Comparison of ENCODE assay signal across 9 cellular contexts in genomic region chr1:197619008-197619640, GRCh38.
DNase-seq lines count a peak whose midpoint lies in the region; ATAC-seq and TF ChIP-seq lines count a peak whose summit lies in the region.
"Had no signal": no experiment of that assay in that cellular context is flagged by ENCODE, and none has a peak within 500 bp of the region (broad histone marks: within the 10 kb centered on the region; RNA-seq: fewer than 3 reads in every experiment).

No MANE protein-coding gene starts in this region.

- peak; percentile 6 for DNase-seq in GM04504 (ENCODE audit: low read depth)
- DNase-seq in NCI-H524 (lab: John Stamatoyannopoulos, UW) = peak; percentile 15 to 79
- DNase-seq in dermis blood vessel endothelial cell = peak; percentile 35
- no peak for DNase-seq in activated CD4-positive, alpha-beta T cell treated with anti-CD3 and anti-CD28 coated beads for 1 hour
- no peak for DNase-seq in middle frontal gyrus (ENCODE audit: extremely low spot score, low spot score)

- no peaks in the 10 kb centered on the region for H3K27me3 ChIP-seq in parathyroid adenoma (ENCODE audit: control insufficient read depth, insufficient read depth, low read length)
- H3K27me3 ChIP-seq: neutrophil had no signal

- no peak overlapping the region for H3K4me2 ChIP-seq in parathyroid adenoma (ENCODE audit: low read length)

- no peak overlapping the region for H2AFZ ChIP-seq in parathyroid adenoma

- no peak overlapping the region for H3K4me3 ChIP-seq in parathyroid adenoma (ENCODE audit: low read depth, low read length)

- peak; percentile 5 for TF ChIP-seq CTCF in parathyroid adenoma (IDR thresholded peaks at IDR 0.05)

- H3K27ac ChIP-seq in parathyroid adenoma = no peak overlapping the region
- H3K27ac ChIP-seq: neutrophil had no signal

- ATAC-seq in HG02798 (IDR thresholded peaks at IDR 0.05; ENCODE audit: poor library complexity, unreplicated experiment) (no peak), GM18858 (IDR thresholded peaks at IDR 0.05; ENCODE audit: unreplicated experiment) (no peak)

- no peaks in the 10 kb centered on the region for H3K4me1 ChIP-seq in parathyroid adenoma

- no peaks in the 10 kb centered on the region for H3K79me2 ChIP-seq in parathyroid adenoma

- H3K9ac ChIP-seq in parathyroid adenoma = no peak overlapping the region

- H3K36me3 ChIP-seq in parathyroid adenoma (ENCODE audit: control insufficient read depth, insufficient read depth, low read length) = no peaks in the 10 kb centered on the region

- no peaks in the 10 kb centered on the region for H3K9me3 ChIP-seq in parathyroid adenoma (ENCODE audit: control insufficient read depth, low read length)
- H3K9me3 ChIP-seq: neutrophil had no signal

Comparison
In these comparisons a context has a peak if more than half of its experiments do, and no peak if none do; other contexts are left out.
1. DNase-seq: peak in GM04504 (single experiment), NCI-H524 (2 of 2) and dermis blood vessel endothelial cell (single experiment); none in activated CD4-positive, alpha-beta T cell treated with anti-CD3 and anti-CD28 coated beads for 1 hour (single experiment) and middle frontal gyrus (single experiment).